In the genomic region with DNA sequence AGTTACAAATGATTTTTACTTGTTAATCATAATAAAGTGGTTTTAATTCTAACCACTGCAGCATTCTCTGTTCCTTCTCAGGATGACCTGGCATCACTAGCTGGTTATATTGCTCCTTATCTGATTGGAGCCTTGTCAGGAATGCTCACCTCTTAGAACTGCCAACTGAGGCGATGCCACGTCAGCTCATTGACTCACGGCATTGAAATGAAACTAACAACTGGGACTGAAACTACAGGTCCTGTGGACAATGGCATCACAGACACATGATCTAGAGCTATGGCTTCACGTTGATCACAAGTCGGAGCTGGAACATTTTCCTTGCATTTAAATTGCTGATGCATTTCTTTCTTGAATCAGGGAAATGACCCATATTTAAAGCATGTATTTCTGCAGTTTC, we compare ENCODE assay signal across 1 cellular context.
TF ChIP-seq lines count a peak whose summit lies in the region.

No MANE protein-coding gene starts in this region.

TF ChIP-seq in GM23338, 12 proteins besides CTCF, POLR2A, EP300 and RAD21 (continued from another document):
- TF ChIP-seq, protein P1, sequence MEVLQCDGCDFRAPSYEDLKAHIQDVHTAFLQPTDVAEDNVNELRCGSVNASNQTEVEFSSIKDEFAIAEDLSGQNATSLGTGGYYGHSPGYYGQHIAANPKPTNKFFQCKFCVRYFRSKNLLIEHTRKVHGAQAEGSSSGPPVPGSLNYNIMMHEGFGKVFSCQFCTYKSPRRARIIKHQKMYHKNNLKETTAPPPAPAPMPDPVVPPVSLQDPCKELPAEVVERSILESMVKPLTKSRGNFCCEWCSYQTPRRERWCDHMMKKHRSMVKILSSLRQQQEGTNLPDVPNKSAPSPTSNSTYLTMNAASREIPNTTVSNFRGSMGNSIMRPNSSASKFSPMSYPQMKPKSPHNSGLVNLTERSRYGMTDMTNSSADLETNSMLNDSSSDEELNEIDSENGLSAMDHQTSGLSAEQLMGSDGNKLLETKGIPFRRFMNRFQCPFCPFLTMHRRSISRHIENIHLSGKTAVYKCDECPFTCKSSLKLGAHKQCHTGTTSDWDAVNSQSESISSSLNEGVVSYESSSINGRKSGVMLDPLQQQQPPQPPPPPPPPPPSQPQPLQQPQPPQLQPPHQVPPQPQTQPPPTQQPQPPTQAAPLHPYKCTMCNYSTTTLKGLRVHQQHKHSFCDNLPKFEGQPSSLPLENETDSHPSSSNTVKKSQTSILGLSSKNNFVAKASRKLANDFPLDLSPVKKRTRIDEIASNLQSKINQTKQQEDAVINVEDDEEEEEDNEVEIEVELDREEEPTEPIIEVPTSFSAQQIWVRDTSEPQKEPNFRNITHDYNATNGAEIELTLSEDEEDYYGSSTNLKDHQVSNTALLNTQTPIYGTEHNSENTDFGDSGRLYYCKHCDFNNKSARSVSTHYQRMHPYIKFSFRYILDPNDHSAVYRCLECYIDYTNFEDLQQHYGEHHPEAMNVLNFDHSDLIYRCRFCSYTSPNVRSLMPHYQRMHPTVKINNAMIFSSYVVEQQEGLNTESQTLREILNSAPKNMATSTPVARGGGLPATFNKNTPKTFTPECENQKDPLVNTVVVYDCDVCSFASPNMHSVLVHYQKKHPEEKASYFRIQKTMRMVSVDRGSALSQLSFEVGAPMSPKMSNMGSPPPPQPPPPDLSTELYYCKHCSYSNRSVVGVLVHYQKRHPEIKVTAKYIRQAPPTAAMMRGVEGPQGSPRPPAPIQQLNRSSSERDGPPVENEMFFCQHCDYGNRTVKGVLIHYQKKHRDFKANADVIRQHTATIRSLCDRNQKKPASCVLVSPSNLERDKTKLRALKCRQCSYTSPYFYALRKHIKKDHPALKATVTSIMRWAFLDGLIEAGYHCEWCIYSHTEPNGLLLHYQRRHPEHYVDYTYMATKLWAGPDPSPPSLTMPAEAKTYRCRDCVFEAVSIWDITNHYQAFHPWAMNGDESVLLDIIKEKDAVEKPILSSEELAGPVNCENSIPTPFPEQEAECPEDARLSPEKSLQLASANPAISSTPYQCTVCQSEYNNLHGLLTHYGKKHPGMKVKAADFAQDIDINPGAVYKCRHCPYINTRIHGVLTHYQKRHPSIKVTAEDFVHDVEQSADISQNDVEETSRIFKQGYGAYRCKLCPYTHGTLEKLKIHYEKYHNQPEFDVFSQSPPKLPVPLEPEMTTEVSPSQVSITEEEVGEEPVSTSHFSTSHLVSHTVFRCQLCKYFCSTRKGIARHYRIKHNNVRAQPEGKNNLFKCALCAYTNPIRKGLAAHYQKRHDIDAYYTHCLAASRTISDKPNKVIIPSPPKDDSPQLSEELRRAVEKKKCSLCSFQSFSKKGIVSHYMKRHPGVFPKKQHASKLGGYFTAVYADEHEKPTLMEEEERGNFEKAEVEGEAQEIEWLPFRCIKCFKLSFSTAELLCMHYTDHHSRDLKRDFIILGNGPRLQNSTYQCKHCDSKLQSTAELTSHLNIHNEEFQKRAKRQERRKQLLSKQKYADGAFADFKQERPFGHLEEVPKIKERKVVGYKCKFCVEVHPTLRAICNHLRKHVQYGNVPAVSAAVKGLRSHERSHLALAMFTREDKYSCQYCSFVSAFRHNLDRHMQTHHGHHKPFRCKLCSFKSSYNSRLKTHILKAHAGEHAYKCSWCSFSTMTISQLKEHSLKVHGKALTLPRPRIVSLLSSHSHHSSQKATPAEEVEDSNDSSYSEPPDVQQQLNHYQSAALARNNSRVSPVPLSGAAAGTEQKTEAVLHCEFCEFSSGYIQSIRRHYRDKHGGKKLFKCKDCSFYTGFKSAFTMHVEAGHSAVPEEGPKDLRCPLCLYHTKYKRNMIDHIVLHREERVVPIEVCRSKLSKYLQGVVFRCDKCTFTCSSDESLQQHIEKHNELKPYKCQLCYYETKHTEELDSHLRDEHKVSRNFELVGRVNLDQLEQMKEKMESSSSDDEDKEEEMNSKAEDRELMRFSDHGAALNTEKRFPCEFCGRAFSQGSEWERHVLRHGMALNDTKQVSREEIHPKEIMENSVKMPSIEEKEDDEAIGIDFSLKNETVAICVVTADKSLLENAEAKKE (CRISPR knock-in tag; IDR thresholded peaks at IDR 0.05) = no peak
TF ChIP-seq in GM23338: peak in this region for 0.
